ENCODE assay signal across 8 cellular contexts in genomic region chr15:63762833-63763232, GRCh38.
DNase-seq lines count a peak whose midpoint lies in the region; ATAC-seq and TF ChIP-seq lines count a peak whose summit lies in the region.
"Not testable (repeated sequence)": the region's sequence is repeated elsewhere in the genome, so short reads cannot be mapped to it uniquely, and the experiment has no call there.

No MANE protein-coding gene starts in this region.

- peak overlapping the region; percentile 4 to 86 (median 48) for H3K27ac Mint-ChIP-seq in CD8-positive, alpha-beta memory T cell
- H3K27ac Mint-ChIP-seq in activated CD4-positive, alpha-beta T cell treated with anti-CD3 and anti-CD28 coated beads for 36 hours = peak overlapping the region; percentile 76
- peak overlapping the region; percentile 36 for H3K27ac Mint-ChIP-seq in activated T-helper 1 cell treated with anti-CD3 and anti-CD28 coated beads, Interleukin-12 subunit alpha, Interleukin-12 subunit beta, Interleukin-2, Interleukin-4 antibody, amounts not matched to agents 30 ng/mL and 10 ng/mL and 1 ng/mL, durations not matched to agents 14 hours and 24 hours and 36 hours
- H3K27ac Mint-ChIP-seq in brain (peak overlapping the region in 3 of 5 experiments; percentile 17 to 41 (median 25)), naive B cell (peak overlapping the region in 5 of 6 donors; percentile 8 to 77 (median 39))
- H3K27ac Mint-ChIP-seq in endodermal cell = not testable (repeated sequence)

- H3K4me2 ChIP-seq in trophoblast cell (ENCODE audit: low read length) = not testable (repeated sequence)

- TF ChIP-seq CTCF in brain (conservative IDR thresholded peaks at IDR 0.05); endodermal cell (conservative IDR thresholded peaks at IDR 0.05): not testable (repeated sequence)

- H3K9me3 Mint-ChIP-seq in CD8-positive, alpha-beta memory T cell; activated CD4-positive, alpha-beta T cell treated with anti-CD3 and anti-CD28 coated beads for 36 hours (ENCODE audit: low read depth); activated T-helper 1 cell treated with anti-CD3 and anti-CD28 coated beads, Interleukin-12 subunit alpha, Interleukin-12 subunit beta, Interleukin-2, Interleukin-4 antibody, amounts not matched to agents 30 ng/mL and 10 ng/mL and 1 ng/mL, durations not matched to agents 14 hours and 24 hours and 36 hours; brain; endodermal cell; naive B cell: not testable (repeated sequence)

- H4K12ac ChIP-seq in trophoblast cell (ENCODE audit: low read depth, low read length) = not testable (repeated sequence)

- peak overlapping the region in 2 of 7 donors; percentile 22 to 37 for H3K4me3 Mint-ChIP-seq in CD8-positive, alpha-beta memory T cell
- H3K4me3 Mint-ChIP-seq in activated CD4-positive, alpha-beta T cell treated with anti-CD3 and anti-CD28 coated beads for 36 hours; activated T-helper 1 cell treated with anti-CD3 and anti-CD28 coated beads, Interleukin-12 subunit alpha, Interleukin-12 subunit beta, Interleukin-2, Interleukin-4 antibody, amounts not matched to agents 30 ng/mL and 10 ng/mL and 1 ng/mL, durations not matched to agents 14 hours and 24 hours and 36 hours; brain; endodermal cell; naive B cell: not testable (repeated sequence)

- intact Hi-C loops in activated CD4-positive, alpha-beta T cell treated with anti-CD3 and anti-CD28 coated beads for 36 hours (cut with DNase I, micrococcal nuclease); activated T-helper 1 cell treated with anti-CD3 and anti-CD28 coated beads, Interleukin-12 subunit alpha, Interleukin-12 subunit beta, Interleukin-2, Interleukin-4 antibody, amounts not matched to agents 30 ng/mL and 10 ng/mL and 1 ng/mL, durations not matched to agents 14 hours and 24 hours and 36 hours (cut with micrococcal nuclease): not testable (repeated sequence)

- not testable (repeated sequence) for H3K14ac ChIP-seq in trophoblast cell (ENCODE audit: low read length)

- POLR2A ChIA-PET in CD8-positive, alpha-beta memory T cell (lab: Charles Lee) = interaction anchor here (0.8 kb wide), 1 partner anchor 26 kb away, joined by 4 read pairs; no protein-coding TSS in a partner anchor
- POLR2A ChIA-PET in activated CD4-positive, alpha-beta T cell treated with anti-CD3 and anti-CD28 coated beads for 36 hours (lab: Charles Lee) = not testable (repeated sequence)

- 55 to 65% methylated on average over 4 to 7 of the region's 7 CpGs for WGBS in endodermal cell (ENCODE audit: insufficient coverage in 1 of 2, insufficient read length in 1 of 2), 2 experiments
- no CpG with 5 or more reads among the region's 7 CpGs for WGBS in trophoblast cell (ENCODE audit: extremely low coverage, insufficient coverage, insufficient read length)

- H3K79me2 ChIP-seq in trophoblast cell (ENCODE audit: control insufficient read depth, insufficient read depth, low read length, poor library complexity) = not testable (repeated sequence)

- not testable (repeated sequence) for H2AFZ ChIP-seq in trophoblast cell (ENCODE audit: insufficient read depth, low read length, poor library complexity)

- peaks cover 48 to 65% (median 64%) of the 10 kb centered on the region in 3 donors for H3K4me1 Mint-ChIP-seq in CD8-positive, alpha-beta memory T cell
- peaks cover 46% of the 10 kb centered on the region for H3K4me1 Mint-ChIP-seq in activated CD4-positive, alpha-beta T cell treated with anti-CD3 and anti-CD28 coated beads for 36 hours
- H3K4me1 Mint-ChIP-seq in activated T-helper 1 cell treated with anti-CD3 and anti-CD28 coated beads, Interleukin-12 subunit alpha, Interleukin-12 subunit beta, Interleukin-2, Interleukin-4 antibody, amounts not matched to agents 30 ng/mL and 10 ng/mL and 1 ng/mL, durations not matched to agents 14 hours and 24 hours and 36 hours (ENCODE audit: low read depth) = peaks cover 44% of the 10 kb centered on the region
- H3K4me1 Mint-ChIP-seq in brain (peaks cover 63% of the 10 kb centered on the region), endodermal cell (peaks cover 28% of the 10 kb centered on the region), naive B cell (peaks cover 29 to 46% (median 30%) of the 10 kb centered on the region in 3 donors)

- not testable (repeated sequence) for H3K9ac ChIP-seq in HUES6 (ENCODE audit: low read length); endodermal cell (ENCODE audit: extremely low read depth, low read length, poor library complexity, severe bottlenecking); trophoblast cell (ENCODE audit: low read length)

- not testable (repeated sequence) for DNase-seq in CD8-positive, alpha-beta memory T cell; activated CD4-positive, alpha-beta T cell treated with anti-CD3 and anti-CD28 coated beads for 36 hours; activated T-helper 1 cell treated with anti-CD3 and anti-CD28 coated beads, Interleukin-12 subunit alpha, Interleukin-12 subunit beta, Interleukin-2, Interleukin-4 antibody, amounts not matched to agents 30 ng/mL and 10 ng/mL and 1 ng/mL, durations not matched to agents 14 hours and 24 hours and 36 hours (ENCODE audit: low spot score); endodermal cell; naive B cell; trophoblast cell

- H2BK5ac ChIP-seq in trophoblast cell (ENCODE audit: low read depth, low read length, poor library complexity) = peak overlapping the region; percentile 88

- H3K9me3 ChIP-seq in CD8-positive, alpha-beta memory T cell (ENCODE audit: low read length); HUES6 (ENCODE audit: control insufficient read depth, insufficient read depth, low read depth, low read length); endodermal cell (ENCODE audit: control insufficient read depth, low read length); trophoblast cell (ENCODE audit: insufficient read depth, low read depth, low read length): not testable (repeated sequence)

- H2BK12ac ChIP-seq in trophoblast cell (ENCODE audit: low read length) = not testable (repeated sequence)

- H3K4me1 ChIP-seq in CD8-positive, alpha-beta memory T cell (ENCODE audit: insufficient read depth, low read length) = peaks cover 30% of the 10 kb centered on the region
- H3K4me1 ChIP-seq in HUES6 (ENCODE audit: control insufficient read depth, insufficient read depth, low read length) (peaks cover 44% of the 10 kb centered on the region), trophoblast cell (ENCODE audit: control insufficient read depth in 1 of 2, insufficient read depth in 2 of 2, low read length in 2 of 2) (peaks cover 5 to 20% of the 10 kb centered on the region in 2 experiments)
- H3K4me1 ChIP-seq in endodermal cell (ENCODE audit: control insufficient read depth, insufficient read depth, low read length) = not testable (repeated sequence)

- H3K27ac ChIP-seq in CD8-positive, alpha-beta memory T cell (ENCODE audit: low read depth, low read length); trophoblast cell (ENCODE audit: low read depth, low read length): not testable (repeated sequence)
- H3K27ac ChIP-seq in HUES6 (ENCODE audit: low read depth, low read length) = peak overlapping the region; percentile 51
- H3K27ac ChIP-seq in endodermal cell (ENCODE audit: low read depth, low read length) = peak overlapping the region; percentile 22

- not testable (repeated sequence) for H3K36me3 ChIP-seq in CD8-positive, alpha-beta memory T cell (ENCODE audit: insufficient read depth, low read length); HUES6 (ENCODE audit: control insufficient read depth, insufficient read depth, low read length); endodermal cell (ENCODE audit: control insufficient read depth, insufficient read depth, low read length); trophoblast cell (ENCODE audit: control insufficient read depth in 1 of 2, insufficient read depth in 2 of 2, low read length in 2 of 2)

- not testable (repeated sequence) for H3K23ac ChIP-seq in trophoblast cell (ENCODE audit: low read length)

- H4K8ac ChIP-seq in trophoblast cell (ENCODE audit: low read depth, low read length) = peak overlapping the region; percentile 38

- not testable (repeated sequence) for ATAC-seq in activated CD4-positive, alpha-beta T cell treated with anti-CD3 and anti-CD28 coated beads for 36 hours; naive B cell (ENCODE audit: low read depth in 2 of 2)

- CTCF ChIA-PET in CD8-positive, alpha-beta memory T cell (lab: Charles Lee) = interaction anchor here (3.0 kb wide), 1 partner anchor 10 kb away, joined by 13 read pairs; no protein-coding TSS in a partner anchor
- CTCF ChIA-PET in activated CD4-positive, alpha-beta T cell treated with anti-CD3 and anti-CD28 coated beads for 36 hours (lab: Charles Lee) = interaction anchor here (0.9 to 5.9 kb wide), 2 partner anchors 10 to 154 kb away, joined by 3 to 32 read pairs; no protein-coding TSS in a partner anchor

- H3K18ac ChIP-seq in trophoblast cell (ENCODE audit: low read length) = not testable (repeated sequence)

- peaks cover 0 to 41% (median 5%) of the 10 kb centered on the region in 3 donors for H3K36me3 Mint-ChIP-seq in CD8-positive, alpha-beta memory T cell
- peaks cover 16% of the 10 kb centered on the region for H3K36me3 Mint-ChIP-seq in activated CD4-positive, alpha-beta T cell treated with anti-CD3 and anti-CD28 coated beads for 36 hours (ENCODE audit: low read depth)
- H3K36me3 Mint-ChIP-seq in activated T-helper 1 cell treated with anti-CD3 and anti-CD28 coated beads, Interleukin-12 subunit alpha, Interleukin-12 subunit beta, Interleukin-2, Interleukin-4 antibody, amounts not matched to agents 30 ng/mL and 10 ng/mL and 1 ng/mL, durations not matched to agents 14 hours and 24 hours and 36 hours (ENCODE audit: low read depth) = peaks cover 22% of the 10 kb centered on the region
- H3K36me3 Mint-ChIP-seq in brain (peaks cover 33% of the 10 kb centered on the region), naive B cell (peaks cover 0 to 15% of the 10 kb centered on the region in 2 donors)
- not testable (repeated sequence) for H3K36me3 Mint-ChIP-seq in endodermal cell (ENCODE audit: low read depth)

- H3K79me1 ChIP-seq in trophoblast cell (ENCODE audit: low read length) = not testable (repeated sequence)

- not testable (repeated sequence) for H3K4me3 ChIP-seq in CD8-positive, alpha-beta memory T cell (ENCODE audit: low read length); HUES6 (ENCODE audit: low read depth, low read length); endodermal cell (ENCODE audit: low read length); trophoblast cell (ENCODE audit: low read depth, low read length)

- not testable (repeated sequence) for H3K27me3 ChIP-seq in CD8-positive, alpha-beta memory T cell (ENCODE audit: insufficient read depth, low read length, poor library complexity, severe bottlenecking); HUES6 (ENCODE audit: control insufficient read depth, insufficient read depth, low read length); endodermal cell (ENCODE audit: control insufficient read depth, insufficient read depth, low read length, poor library complexity, severe bottlenecking); trophoblast cell (ENCODE audit: insufficient read depth, low read length)

- peak overlapping the region; percentile 24 for H4K91ac ChIP-seq in trophoblast cell (ENCODE audit: low read depth, low read length)

- peak overlapping the region; percentile 33 for H2BK120ac ChIP-seq in trophoblast cell (ENCODE audit: insufficient read depth, low read length, poor library complexity)

- H3K4ac ChIP-seq in trophoblast cell (ENCODE audit: low read depth, low read length) = peak overlapping the region; percentile 75

- H3K27me3 Mint-ChIP-seq in CD8-positive, alpha-beta memory T cell; activated CD4-positive, alpha-beta T cell treated with anti-CD3 and anti-CD28 coated beads for 36 hours; activated T-helper 1 cell treated with anti-CD3 and anti-CD28 coated beads, Interleukin-12 subunit alpha, Interleukin-12 subunit beta, Interleukin-2, Interleukin-4 antibody, amounts not matched to agents 30 ng/mL and 10 ng/mL and 1 ng/mL, durations not matched to agents 14 hours and 24 hours and 36 hours (ENCODE audit: insufficient read depth); brain; endodermal cell (ENCODE audit: insufficient read depth); naive B cell: not testable (repeated sequence)

- not testable (repeated sequence) for H2AK5ac ChIP-seq in trophoblast cell (ENCODE audit: low read length)
